Comparison of ENCODE assay signal across 2 cellular contexts in genomic region chr4:143071351-143071750, GRCh38.
TF ChIP-seq lines count a peak whose summit lies in the region.

No MANE protein-coding gene starts in this region.

TF ChIP-seq in HEK293, 187 proteins besides CTCF, POLR2A, EP300 and RAD21:
- peak; percentile 38; the same call in 1 of the 2 replicates for TF ChIP-seq ZIC2 (tag by site-specific recombination; IDR thresholded peaks at IDR 0.05)
- no peak for TF ChIP-seq INSM2 (tag by site-specific recombination; IDR thresholded peaks at IDR 0.05)
- TF ChIP-seq ZNF138 (tag by site-specific recombination; IDR thresholded peaks at IDR 0.05; ENCODE audit: borderline replicate concordance): no peak
- TF ChIP-seq ZNF837 (tag by site-specific recombination; IDR thresholded peaks at IDR 0.05): no peak

TF ChIP-seq in H1, 55 proteins besides CTCF, POLR2A, EP300 and RAD21:
- TF ChIP-seq RBBP5 (IDR thresholded peaks at IDR 0.05; ENCODE audit: borderline replicate concordance, low read depth, low read length): no peak
- TF ChIP-seq TAF1 (IDR thresholded peaks at IDR 0.05; ENCODE audit: low read depth, low read length): no peak
- TF ChIP-seq MAX (IDR thresholded peaks at IDR 0.05): no peak
- no peak for TF ChIP-seq PHF8 (conservative IDR thresholded peaks at IDR 0.05; ENCODE audit: low read depth, low read length)
- TF ChIP-seq, protein P1, sequence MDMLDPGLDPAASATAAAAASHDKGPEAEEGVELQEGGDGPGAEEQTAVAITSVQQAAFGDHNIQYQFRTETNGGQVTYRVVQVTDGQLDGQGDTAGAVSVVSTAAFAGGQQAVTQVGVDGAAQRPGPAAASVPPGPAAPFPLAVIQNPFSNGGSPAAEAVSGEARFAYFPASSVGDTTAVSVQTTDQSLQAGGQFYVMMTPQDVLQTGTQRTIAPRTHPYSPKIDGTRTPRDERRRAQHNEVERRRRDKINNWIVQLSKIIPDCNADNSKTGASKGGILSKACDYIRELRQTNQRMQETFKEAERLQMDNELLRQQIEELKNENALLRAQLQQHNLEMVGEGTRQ (IDR thresholded peaks at IDR 0.05; ENCODE audit: low read length): no peak
- TF ChIP-seq CBX5 (IDR thresholded peaks at IDR 0.05; ENCODE audit: low read depth, low read length): no peak
- TF ChIP-seq YY1 (IDR thresholded peaks at IDR 0.05; ENCODE audit: low read depth, low read length): no peak
- no peak for TF ChIP-seq CEBPB (IDR thresholded peaks at IDR 0.05; ENCODE audit: low read depth, low read length)
- TF ChIP-seq KDM1A (IDR thresholded peaks at IDR 0.05; ENCODE audit: borderline replicate concordance, low read length): no peak
- TF ChIP-seq SP1 (IDR thresholded peaks at IDR 0.05; ENCODE audit: low read depth, low read length): no peak
- no peak for TF ChIP-seq TEAD4 (IDR thresholded peaks at IDR 0.05; ENCODE audit: low read depth, low read length)
- TF ChIP-seq HDAC2 (IDR thresholded peaks at IDR 0.05; ENCODE audit: borderline replicate concordance in 1 of 2, low read depth in 2 of 2, low read length in 2 of 2): no peak
- TF ChIP-seq POU5F1 (IDR thresholded peaks at IDR 0.05; ENCODE audit: low read depth, low read length): no peak
- TF ChIP-seq SRF (IDR thresholded peaks at IDR 0.05; ENCODE audit: low read depth, low read length): no peak
- TF ChIP-seq FOSL1 (IDR thresholded peaks at IDR 0.05; ENCODE audit: insufficient read depth, low read depth, low read length): no peak
- TF ChIP-seq SP2 (IDR thresholded peaks at IDR 0.05; ENCODE audit: low read length): no peak
- no peak for TF ChIP-seq SIX5 (IDR thresholded peaks at IDR 0.05; ENCODE audit: low read depth, low read length)
- TF ChIP-seq MAFK (IDR thresholded peaks at IDR 0.05; ENCODE audit: low read depth, low read length): no peak
